8 cellular contexts compared by ENCODE assay signal in the genomic region with DNA sequence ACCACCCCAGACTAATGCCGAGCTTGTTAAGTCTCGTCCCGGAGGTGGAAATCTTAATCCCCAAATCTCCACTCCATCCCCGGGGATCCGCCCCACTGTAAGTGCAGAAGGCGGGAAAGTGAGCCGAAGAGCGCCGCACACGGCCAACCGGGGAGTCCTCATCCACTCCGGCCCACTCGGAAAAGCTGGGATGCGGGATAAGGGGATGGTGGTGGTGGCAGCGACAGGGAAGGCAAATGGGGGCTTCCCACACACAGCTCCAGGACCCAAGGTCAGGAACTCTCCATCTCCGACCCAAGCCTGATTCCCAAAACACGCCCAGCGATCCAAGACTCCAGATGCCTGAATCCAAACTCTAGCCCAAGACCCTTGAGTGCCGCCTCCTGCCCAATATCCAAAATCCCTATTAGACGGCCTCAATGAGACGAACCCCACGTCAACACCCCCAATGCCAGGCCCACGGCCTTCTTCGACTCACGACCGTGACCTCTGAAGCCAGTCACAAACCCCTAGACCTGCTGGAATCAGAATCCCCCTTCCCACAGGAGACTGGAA. TPM values are rescaled to one million over a fixed set of nuclear protein-coding genes. Genes with fewer than 3 reads are reported as not detected.
A peak's percentile ranks its signal among the peaks of the same experiment; 100 is the strongest.
DNase-seq lines count a peak whose midpoint lies in the region; ATAC-seq and TF ChIP-seq lines count a peak whose summit lies in the region.

No MANE protein-coding gene starts in this region.

- H3K9me3 ChIP-seq in BE2C, result no peaks in the 10 kb centered on the region
- no peaks in the 10 kb centered on the region for H3K9me3 ChIP-seq in upper lobe of right lung

- ATAC-seq in upper lobe of right lung, result peak; percentile 6
- ATAC-seq in GM18511 (IDR thresholded peaks at IDR 0.05; ENCODE audit: unreplicated experiment), result no peak

- peak overlapping the region; percentile 75 to 82 for H3K27ac ChIP-seq in coronary artery
- H3K27ac ChIP-seq in upper lobe of right lung, result peak overlapping the region; percentile 93

- H3K27me3 ChIP-seq in BE2C, result no peaks in the 10 kb centered on the region
- no peaks in the 10 kb centered on the region for H3K27me3 ChIP-seq in H7 (ENCODE audit: control insufficient read depth, insufficient read depth, low read length)
- no peaks in the 10 kb centered on the region for H3K27me3 ChIP-seq in upper lobe of right lung

- H3K4me3 ChIP-seq in BE2C (ENCODE audit: low read depth, low read length), result peak overlapping the region; percentile 95
- peak overlapping the region; percentile 96 for H3K4me3 ChIP-seq in H7 (ENCODE audit: insufficient read depth, low read depth, low read length)
- H3K4me3 ChIP-seq in coronary artery, result peak overlapping the region; percentile 82
- H3K4me3 ChIP-seq in upper lobe of right lung, result peak overlapping the region; percentile 96

- H3K36me3 ChIP-seq in BE2C (peaks cover 8% of the 10 kb centered on the region), H7 (replicated peaks; ENCODE audit: control insufficient read depth, insufficient read depth, low read length) (peaks cover 2% of the 10 kb centered on the region), upper lobe of right lung (no peaks in the 10 kb centered on the region)

- peak; percentile 40 for DNase-seq in BE2C
- DNase-seq in H7, result no peak
- DNase-seq in OCI-M1 (lab: John Stamatoyannopoulos, UW), result peak; percentile 63
- no peak for DNase-seq in coronary artery (ENCODE audit: low spot score)
- peak; percentile 15 for DNase-seq in medulla oblongata (ENCODE audit: extremely low spot score)
- peak; percentile 65 for DNase-seq in upper lobe of right lung
- DNase-seq in NCI-H774 (lab: John Stamatoyannopoulos, UW), result no peak

- intact Hi-C loops in upper lobe of right lung (cut with DNase I), result no loop called here

- H3K4me1 ChIP-seq in BE2C, result peaks cover 14% of the 10 kb centered on the region; the same call in 1 of the 2 replicates
- H3K4me1 ChIP-seq in upper lobe of right lung, result peaks cover 32% of the 10 kb centered on the region

- TF ChIP-seq CTCF in BE2C (IDR thresholded peaks at IDR 0.05; ENCODE audit: low read depth, low read length) (no peak), coronary artery (IDR thresholded peaks at IDR 0.05) (no peak), upper lobe of right lung (IDR thresholded peaks at IDR 0.05) (no peak)

RNA-seq across cellular contexts. Expression of gene FBL, which starts 0.5 kb away (rescaled TPM):
- polyA plus RNA-seq in BE2C (2012; ENCODE audit: insufficient read depth, insufficient read length, low read depth), result 641 TPM
- 376 and 414 TPM in 2 replicates for total RNA-seq in H7 (2014; rRNA removed; shearing (Covaris generic))
- 123 TPM for total RNA-seq in upper lobe of right lung

RNA-seq across cellular contexts. Expression of gene DYRK1B, which starts 11.7 kb away (rescaled TPM):
- 40.5 TPM for polyA plus RNA-seq in BE2C (2012; ENCODE audit: insufficient read depth, insufficient read length, low read depth)
- total RNA-seq in H7 (2014; rRNA removed; shearing (Covaris generic)), result 5.4 and 6.9 TPM in 2 replicates
- 16.7 TPM for total RNA-seq in upper lobe of right lung

Comparison
In these comparisons a context has a peak if more than half of its experiments do, and no peak if none do; other contexts are left out.
1. DNase-seq: peak in BE2C (single experiment), OCI-M1 (single experiment), medulla oblongata (single experiment) and upper lobe of right lung (single experiment); none in H7 (single experiment), coronary artery (single experiment) and NCI-H774 (single experiment).
2. Peak in every context shown above with its lines, with median percentiles within 50 percentile points of each other: H3K4me3 ChIP-seq.